Comparison of ENCODE assay signal across 8 cellular contexts in genomic region chr10:103542764-103543616, GRCh38. TPM values are rescaled to one million over a fixed set of nuclear protein-coding genes. Genes with fewer than 3 reads are reported as not detected.
A peak's percentile ranks its signal among the peaks of the same experiment; 100 is the strongest.
DNase-seq lines count a peak whose midpoint lies in the region; ATAC-seq and TF ChIP-seq lines count a peak whose summit lies in the region.

No MANE protein-coding gene starts in this region.

- H3K27ac ChIP-seq in DOHH2 (ENCODE audit: low read depth, low read length) (no peak overlapping the region), PC-3 (ENCODE audit: low read length) (no peak overlapping the region), iPS-18a (ENCODE audit: low read length) (no peak overlapping the region), sigmoid colon (no peak overlapping the region)

- 12 to 13% methylated on average over 17 of the region's 17 CpGs for WGBS in sigmoid colon, 2 donors

- no peak for TF ChIP-seq POLR2A in sigmoid colon (IDR thresholded peaks at IDR 0.05)

- TF ChIP-seq EP300 in sigmoid colon (IDR thresholded peaks at IDR 0.05) = no peak

- H3F3A ChIP-seq in DOHH2 (ENCODE audit: control insufficient read depth, insufficient read depth) (no peaks in the 10 kb centered on the region), PC-3 (ENCODE audit: low read length, unreplicated experiment) (no peaks in the 10 kb centered on the region)

- no peak overlapping the region for H3K9ac ChIP-seq in PC-3 (ENCODE audit: low read length)
- peak overlapping the region; percentile 2 for H3K9ac ChIP-seq in iPS-18a (ENCODE audit: low read length)

- in situ Hi-C loops in astrocyte of the cerebellum (cut with HindIII; ENCODE audit: low sequenced_read_pairs) = no loop called here

- CTCF ChIA-PET in PC-3 (lab: Charles Lee) = interaction anchor here (1.0 kb wide), 1 partner anchor 57 kb away, joined by 3 read pairs; no protein-coding TSS in a partner anchor

- H3K27me3 ChIP-seq in DOHH2 (ENCODE audit: control insufficient read depth, low read length) (peaks cover 5% of the 10 kb centered on the region; the same call in 1 of the 2 replicates), PC-3 (ENCODE audit: low read length) (no peaks in the 10 kb centered on the region), iPS-18a (ENCODE audit: control insufficient read depth, insufficient read depth, low read length) (no peaks in the 10 kb centered on the region), sigmoid colon (peaks cover 0 to 15% (median 0%) of the 10 kb centered on the region in 3 donors)

- ATAC-seq in PC-3 (peak; percentile 70; the same call in 1 of the 2 replicates), HG02623 (IDR thresholded peaks at IDR 0.05; ENCODE audit: unreplicated experiment) (no peak), GM21737 (IDR thresholded peaks at IDR 0.05; ENCODE audit: unreplicated experiment) (no peak)

- H3K79me2 ChIP-seq in DOHH2 (ENCODE audit: control insufficient read depth, low read length) (no peaks in the 10 kb centered on the region), PC-3 (ENCODE audit: low read length) (no peaks in the 10 kb centered on the region)

- H2AFZ ChIP-seq in PC-3 (ENCODE audit: low read length) = peak overlapping the region; percentile 82

- H3K4me1 ChIP-seq in DOHH2 (ENCODE audit: control insufficient read depth, low read length) (peaks cover 53% of the 10 kb centered on the region), PC-3 (ENCODE audit: insufficient read depth, low read length) (peaks cover 11% of the 10 kb centered on the region), iPS-18a (ENCODE audit: control insufficient read depth, low read depth, low read length) (peaks cover 12% of the 10 kb centered on the region), sigmoid colon (peaks cover 0 to 15% (median 12%) of the 10 kb centered on the region in 4 donors)

- H4K20me1 ChIP-seq in DOHH2 (ENCODE audit: control insufficient read depth, insufficient read depth, low read depth, low read length) (no peaks in the 10 kb centered on the region), PC-3 (ENCODE audit: low read length) (no peaks in the 10 kb centered on the region)

- H3K9me2 ChIP-seq in DOHH2 (replicated peaks; ENCODE audit: control insufficient read depth, low read length) = no peaks in the 10 kb centered on the region
- no peaks in the 10 kb centered on the region for H3K9me2 ChIP-seq in PC-3 (replicated peaks; ENCODE audit: low read length)

- DNase-seq in HuH-7 (ENCODE audit: low spot score) (peak; percentile 45), PC-3 (peak; percentile 58), astrocyte of the cerebellum (ENCODE audit: low read depth) (no peak), sigmoid colon (no peak)

- intact Hi-C loops in PC-3 (cut with micrococcal nuclease) = no loop called here
- intact Hi-C loops in sigmoid colon (cut with DNase I) = no loop called here

- TF ChIP-seq CTCF in DOHH2 (IDR thresholded peaks at IDR 0.05; ENCODE audit: low read depth, low read length, poor library complexity, severe bottlenecking) (peak; percentile 71), PC-3 (conservative IDR thresholded peaks at IDR 0.05; ENCODE audit: low read depth, low read length) (peak; percentile 72), astrocyte of the cerebellum (IDR thresholded peaks at IDR 0.05; ENCODE audit: low read depth, low read length, missing control alignments) (peak; percentile 64), sigmoid colon (IDR thresholded peaks at IDR 0.05) (no peak)

- POLR2A ChIA-PET in PC-3 (lab: Charles Lee; ENCODE audit: unreplicated experiment) = interaction anchor here (0.7 kb wide), 3 partner anchors 10 to 83 kb away, joined by 3 to 4 read pairs (median 4); no protein-coding TSS in a partner anchor

- no peaks in the 10 kb centered on the region for H3K9me3 ChIP-seq in DOHH2 (ENCODE audit: control insufficient read depth, insufficient read depth, low read length)
- no peaks in the 10 kb centered on the region for H3K9me3 ChIP-seq in PC-3 (ENCODE audit: low read length)
- no peaks in the 10 kb centered on the region for H3K9me3 ChIP-seq in iPS-18a (ENCODE audit: control insufficient read depth, low read depth, low read length)
- H3K9me3 ChIP-seq in sigmoid colon = no peaks in the 10 kb centered on the region

- H3K36me3 ChIP-seq in DOHH2 (ENCODE audit: control insufficient read depth, low read length) = no peaks in the 10 kb centered on the region
- H3K36me3 ChIP-seq in PC-3 (ENCODE audit: low read depth, low read length) = no peaks in the 10 kb centered on the region
- no peaks in the 10 kb centered on the region for H3K36me3 ChIP-seq in iPS-18a (ENCODE audit: control insufficient read depth, low read depth, low read length)
- H3K36me3 ChIP-seq in sigmoid colon = no peaks in the 10 kb centered on the region

- peak overlapping the region; percentile 44 for H3K4me3 ChIP-seq in DOHH2 (ENCODE audit: low read length)
- peak overlapping the region; percentile 63 for H3K4me3 ChIP-seq in PC-3 (ENCODE audit: low read length)
- no peak overlapping the region for H3K4me3 ChIP-seq in astrocyte of the cerebellum (ENCODE audit: low read depth, low read length)
- H3K4me3 ChIP-seq in iPS-18a (ENCODE audit: low read length) = peak overlapping the region; percentile 48
- peak overlapping the region in 3 of 4 donors; percentile 21 to 41 (median 36) for H3K4me3 ChIP-seq in sigmoid colon

- peak overlapping the region; percentile 72 for H3K4me2 ChIP-seq in DOHH2 (ENCODE audit: low read length)
- peak overlapping the region; percentile 90 for H3K4me2 ChIP-seq in PC-3 (ENCODE audit: low read length)

- no TSS peak for BruUV-seq in PC-3 (replicated peaks; lab: Mats Ljungman, UMichigan)

RNA-seq across cellular contexts. Expression of gene NEURL1, which starts 49.5 kb away (rescaled TPM):
- 1.7 and 3.5 TPM in 2 replicates for total RNA-seq in PC-3 (2014; rRNA removed)
- under 1 TPM in 3 of 4 donors, not detected in 1; 0.41 to 0.71 (median 0.55) TPM for total RNA-seq in sigmoid colon
- 10 to 100 TPM; 29.9 to 54.1 (median 31.8) TPM for polyA plus RNA-seq in sigmoid colon

Comparison
In these comparisons a context has a peak if more than half of its experiments do, and no peak if none do; other contexts are left out.
1. CTCF ChIP-seq: peak in DOHH2 (single experiment), PC-3 (single experiment) and astrocyte of the cerebellum (single experiment); none in sigmoid colon (0 of 4).
2. DNase-seq: peak in HuH-7 (single experiment) and PC-3 (single experiment); none in astrocyte of the cerebellum (single experiment) and sigmoid colon (single experiment).